In the genomic region with DNA sequence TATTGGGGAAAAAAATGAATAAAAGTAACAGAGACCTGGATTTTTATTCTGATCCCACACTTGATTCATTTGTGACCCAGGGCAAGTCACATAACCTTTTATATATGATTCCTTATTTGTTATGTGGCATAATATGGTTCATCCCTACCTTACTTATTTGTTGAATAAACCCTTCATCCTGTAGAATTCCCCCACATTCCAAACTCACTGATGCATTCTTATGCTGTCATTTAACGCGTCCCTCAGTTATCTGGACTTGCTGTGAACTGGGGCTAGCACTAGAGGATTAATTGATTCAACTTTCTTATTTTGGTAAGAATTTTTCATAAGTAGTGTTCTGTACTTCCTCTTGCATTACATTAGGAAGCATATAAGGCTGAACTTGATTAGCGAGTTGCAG, we compare ENCODE assay signal across 25 cellular contexts.
"Had no signal": no experiment of that assay in that cellular context is flagged by ENCODE, and none has a peak within 500 bp of the region (broad histone marks: within the 10 kb centered on the region; RNA-seq: fewer than 3 reads in every experiment).

No MANE protein-coding gene starts in this region.

- H3K36me3 ChIP-seq: ascending aorta, SJCRH30 had no signal

- DNase-seq: activated CD4-positive, alpha-beta T cell treated with anti-CD3 and anti-CD28 coated beads for 48 hours; activated CD4-positive, alpha-beta T cell treated with anti-CD3 and anti-CD28 coated beads, Interleukin-2, amount 50 U/mL, for 4 hours; activated CD4-positive, CD25-positive, alpha-beta regulatory T cell treated with anti-CD3 and anti-CD28 coated beads, Interleukin-2, amount 50 U/mL, for 72 hours; activated CD8-positive, alpha-beta memory T cell treated with anti-CD3 and anti-CD28 coated beads, Interleukin-2, amount 10 ng/mL, durations not matched to agents 7 days and 5 days; activated effector memory CD4-positive, alpha-beta T cell treated with Interleukin-2 at 50 U/mL for 16 hours; activated naive CD4-positive, alpha-beta T cell; activated naive CD8-positive, alpha-beta T cell treated with anti-CD3 and anti-CD28 coated beads, Interleukin-2, amount 50 U/mL, for 24 hours; activated T-cell treated with anti-CD3 and anti-CD28 coated beads, Interleukin-2, amount 50 U/mL, for 24 hours; amniotic stem cell; body of pancreas; NCI-H1105 treated with DMSO at 0.1 percent for 48 hours; NCI-H1436 treated with DMSO at 0.1 percent for 48 hours; NCI-H187; NCI-H2081; NCI-H446 treated with DMSO at 0.1 percent for 48 hours; NCI-H526; NCI-H82; Right ventricle myocardium superior; SJCRH30; SK-N-SH; SW 1271 had no signal

- H3K27ac ChIP-seq: ascending aorta, body of pancreas, RWPE1, SJCRH30 had no signal

- H3K9ac ChIP-seq: SK-N-SH had no signal

- H3K4me1 ChIP-seq: ascending aorta, body of pancreas, SJCRH30 had no signal

- H3K9me3 ChIP-seq: ascending aorta, body of pancreas, SJCRH30, SK-N-SH had no signal

- H3K4me2 ChIP-seq: SK-N-SH had no signal

- ATAC-seq: activated CD8-positive, alpha-beta memory T cell treated with anti-CD3 and anti-CD28 coated beads, Interleukin-2, amount 10 ng/mL, durations not matched to agents 7 days and 5 days; activated naive CD8-positive, alpha-beta T cell treated with anti-CD3 and anti-CD28 coated beads, Interleukin-2, amount 50 U/mL, for 24 hours; body of pancreas; Panc1; WTC11 had no signal

- H3K9me2 ChIP-seq: SK-N-SH had no signal

- H3K27me3 ChIP-seq: ascending aorta, body of pancreas, SJCRH30 had no signal

- H3K4me3 ChIP-seq: ascending aorta, body of pancreas, SJCRH30 had no signal
